8 cellular contexts compared by ENCODE assay signal in the genomic region with DNA sequence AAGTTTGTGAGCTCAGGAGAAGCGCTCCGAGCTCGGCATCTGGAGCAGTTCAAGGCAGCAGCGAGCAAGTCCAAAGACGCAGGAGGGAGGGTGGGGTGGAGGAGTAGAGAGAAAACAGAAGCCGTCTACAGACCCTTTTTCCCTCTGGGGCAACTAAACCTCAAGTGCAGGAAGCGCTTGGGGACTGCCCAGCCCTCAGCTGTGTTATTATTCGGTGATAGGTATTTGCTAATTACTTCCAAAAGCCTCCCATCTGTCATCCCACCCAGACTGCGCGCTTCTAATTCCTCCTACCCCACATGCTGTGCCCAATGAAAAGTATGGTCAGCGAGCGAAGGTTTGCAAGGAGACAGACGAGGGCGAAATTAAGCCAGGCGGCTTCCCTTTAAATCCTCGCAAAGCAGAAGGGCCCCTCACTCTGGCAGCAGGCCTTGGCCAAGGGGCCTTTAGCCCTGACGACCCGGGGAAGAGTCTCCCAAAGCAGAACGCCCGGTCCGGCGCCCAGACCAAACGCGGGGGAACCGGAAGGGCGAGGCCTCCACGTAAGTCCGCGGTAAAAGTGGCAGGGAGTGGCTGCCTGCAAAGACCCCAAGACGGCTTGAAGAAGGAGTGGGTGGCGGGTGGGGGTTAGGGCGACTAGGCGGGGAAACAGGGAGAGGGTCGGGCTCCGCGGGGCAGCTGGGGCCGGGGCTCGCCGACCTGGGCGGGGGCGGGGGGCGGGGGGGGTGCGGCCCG. TPM values are rescaled to one million over a fixed set of nuclear protein-coding genes. Genes with fewer than 3 reads are reported as not detected.
DNase-seq lines count a peak whose midpoint lies in the region; ATAC-seq and TF ChIP-seq lines count a peak whose summit lies in the region.

No MANE protein-coding gene starts in this region.

- ATAC-seq in GM21529 (IDR thresholded peaks at IDR 0.05; ENCODE audit: unreplicated experiment) (no peak), HG02759 (IDR thresholded peaks at IDR 0.05; ENCODE audit: unreplicated experiment) (no peak)

- TF ChIP-seq CTCF in fibroblast of lung (conservative IDR thresholded peaks at IDR 0.05 in 1 of 2, IDR thresholded peaks at IDR 0.05 in 1 of 2; ENCODE audit: low read depth in 1 of 2, low read length in 2 of 2) (no peak), osteoblast (IDR thresholded peaks at IDR 0.05; ENCODE audit: extremely low read depth, low read depth, low read length) (no peak), GM10248 (IDR thresholded peaks at IDR 0.05; ENCODE audit: control extremely low read depth, extremely low read depth, low read depth, missing control alignments) (no peak)

- H3K27ac ChIP-seq in GM23248 = no peak overlapping the region
- H3K27ac ChIP-seq in SJCRH30 = peak overlapping the region; percentile 90
- peak overlapping the region; percentile 78 for H3K27ac ChIP-seq in fibroblast of lung (ENCODE audit: insufficient read depth, low read length)
- H3K27ac ChIP-seq in osteoblast (ENCODE audit: low read depth, low read length) = no peak overlapping the region

- H3K9me3 ChIP-seq in GM23248 (ENCODE audit: low read depth) (no peaks in the 10 kb centered on the region), SJCRH30 (replicated peaks) (no peaks in the 10 kb centered on the region), fibroblast of lung (ENCODE audit: control insufficient read depth, insufficient read depth, low read depth, low read length) (no peaks in the 10 kb centered on the region), osteoblast (ENCODE audit: low read depth, low read length) (no peaks in the 10 kb centered on the region)

- CTCF ChIA-PET in GM10248 (lab: Yijun Ruan, JAX) = interaction anchor here (1.0 to 2.0 kb wide), 3 partner anchors 25 to 80 kb away, joined by 3 to 10 read pairs (median 3); no protein-coding TSS in a partner anchor

- DNase-seq in GM23248 (no peak), SJCRH30 (peak; percentile 80 to 85), fibroblast of lung (ENCODE audit: low read depth in 2 of 2) (peak in 1 of 2 donors; percentile 50), osteoblast (ENCODE audit: insufficient read length, low spot score, missing footprints) (no peak), GM10248 (ENCODE audit: extremely low spot score) (no peak), NCI-H774 (lab: John Stamatoyannopoulos, UW) (no peak)

- H3F3A ChIP-seq in GM23248 (ENCODE audit: insufficient read depth) = no peaks in the 10 kb centered on the region; the same call in 1 of the 2 replicates

- no peaks in the 10 kb centered on the region for H3K36me3 ChIP-seq in GM23248 (ENCODE audit: low read depth)
- no peaks in the 10 kb centered on the region for H3K36me3 ChIP-seq in SJCRH30
- H3K36me3 ChIP-seq in fibroblast of lung (ENCODE audit: control insufficient read depth, insufficient read depth, low read length) = no peaks in the 10 kb centered on the region
- H3K36me3 ChIP-seq in osteoblast (ENCODE audit: insufficient read depth, low read length) = no peaks in the 10 kb centered on the region

- H4K20me1 ChIP-seq in GM23248 (ENCODE audit: insufficient read depth) (no peaks in the 10 kb centered on the region), fibroblast of lung (ENCODE audit: control insufficient read depth, extremely low read depth, insufficient read depth, low read length) (no peaks in the 10 kb centered on the region), osteoblast (ENCODE audit: insufficient read depth, low read length) (no peaks in the 10 kb centered on the region)

- POLR2A ChIA-PET in GM10248 (lab: Yijun Ruan, JAX) = no interaction called here

- H2AFZ ChIP-seq in GM23248 (peak overlapping the region; percentile 89), fibroblast of lung (ENCODE audit: low read length) (peak overlapping the region; percentile 24), osteoblast (ENCODE audit: low read length) (peak overlapping the region; percentile 86)

- H3K4me2 ChIP-seq in GM23248 (ENCODE audit: unreplicated experiment) = peak overlapping the region; percentile 58
- H3K4me2 ChIP-seq in fibroblast of lung (ENCODE audit: extremely low read depth, insufficient read depth, low read length) = peak overlapping the region; percentile 89
- peak overlapping the region; percentile 67 for H3K4me2 ChIP-seq in osteoblast (ENCODE audit: insufficient read depth, low read length)

- H3K9ac ChIP-seq in GM23248 (peak overlapping the region; percentile 74), fibroblast of lung (ENCODE audit: insufficient read depth, low read length) (peak overlapping the region; percentile 58)

- 6 to 9% methylated on average over 30 to 43 of the region's 44 CpGs for WGBS in GM23248 (ENCODE audit: low coverage in 1 of 2, low lambda C conversion rate in 2 of 2, missing lambda C conversion rate in 2 of 2), 2 experiments

- in situ Hi-C loops in GM23248 (cut with MboI) = loop anchor here (5.0 kb wide), 1 partner anchor 78 kb away; no protein-coding TSS in a partner anchor

- H3K27me3 ChIP-seq in GM23248 (replicated peaks; ENCODE audit: insufficient read depth) = no peaks in the 10 kb centered on the region
- H3K27me3 ChIP-seq in SJCRH30 = no peaks in the 10 kb centered on the region
- no peaks in the 10 kb centered on the region for H3K27me3 ChIP-seq in fibroblast of lung (ENCODE audit: control insufficient read depth, insufficient read depth, low read length)
- peaks cover 21% of the 10 kb centered on the region for H3K27me3 ChIP-seq in osteoblast (ENCODE audit: insufficient read depth, low read length)

- H3K4me3 ChIP-seq in GM23248 = peak overlapping the region; percentile 65
- H3K4me3 ChIP-seq in SJCRH30 = peak overlapping the region; percentile 94
- peak overlapping the region; percentile 41 to 65 (median 43) for H3K4me3 ChIP-seq in fibroblast of lung (replicated peaks in 1 of 4; ENCODE audit: control extremely low read depth in 1 of 4, insufficient read depth in 1 of 4, low read depth in 3 of 4, low read length in 4 of 4)
- peak overlapping the region; percentile 68 for H3K4me3 ChIP-seq in osteoblast (ENCODE audit: insufficient read depth, low read length)

- H3K4me1 ChIP-seq in GM23248 (ENCODE audit: insufficient read depth) (peaks cover 4% of the 10 kb centered on the region; the same call in 1 of the 2 replicates), SJCRH30 (peaks cover 31% of the 10 kb centered on the region), fibroblast of lung (ENCODE audit: control insufficient read depth, extremely low read depth, insufficient read depth, low read length) (peaks cover 5% of the 10 kb centered on the region), osteoblast (ENCODE audit: insufficient read depth, low read length) (peaks cover 3% of the 10 kb centered on the region)

- no peaks in the 10 kb centered on the region for H3K9me2 ChIP-seq in GM23248 (ENCODE audit: insufficient read depth)

- H3K79me2 ChIP-seq in GM23248 (ENCODE audit: insufficient read depth) (no peaks in the 10 kb centered on the region), fibroblast of lung (ENCODE audit: control insufficient read depth, insufficient read depth, low read length) (peaks cover 40% of the 10 kb centered on the region), osteoblast (ENCODE audit: insufficient read depth, low read length) (no peaks in the 10 kb centered on the region)

RNA-seq across cellular contexts. Expression of a gene that starts 0.5 kb away (rescaled TPM):
- 24.7 and 28.6 TPM in 2 replicates for total RNA-seq in GM23248 (2014; rRNA removed; shearing (Covaris generic))
- 45.1 and 46.9 TPM in 2 replicates for polyA plus RNA-seq in GM23248 (2016; fragmentation: Nextera tagmentation; extraction: Ambion mirVana)
- total RNA-seq in SJCRH30 (2014; rRNA removed; shearing (Covaris generic)) = 220 and 239 TPM in 2 replicates
- 266 and 856 TPM in 2 replicates for total RNA-seq in fibroblast of lung
- polyA plus RNA-seq in fibroblast of lung = 520 and 1,081 TPM in 2 replicates
- polyA plus RNA-seq in fibroblast of lung (2012) = 290 and 636 TPM in 2 replicates
- 150 and 262 TPM in 2 replicates for polyA minus RNA-seq in fibroblast of lung (ENCODE audit: low replicate concordance)
- 19.4 and 34.4 TPM in 2 replicates for total RNA-seq in osteoblast

Comparison
In these comparisons a context has a peak if more than half of its experiments do, and no peak if none do; other contexts are left out.
1. DNase-seq: peak in SJCRH30 (2 of 2); none in GM23248 (single experiment), osteoblast (single experiment), GM10248 (single experiment) and NCI-H774 (single experiment).
2. H2AFZ ChIP-seq: peak in every context shown above with its lines; median percentile 89 in GM23248; 86 in osteoblast; 24 in fibroblast of lung.
3. H3K27ac ChIP-seq: peak in SJCRH30 (single experiment) and fibroblast of lung (single experiment); none in GM23248 (single experiment) and osteoblast (single experiment).
4. H3K4me3 ChIP-seq: peak in every context shown above with its lines; median percentile 94 in SJCRH30; 68 in osteoblast; 65 in GM23248; 43 in fibroblast of lung.
5. Peak in every context shown above with its lines, with median percentiles within 50 percentile points of each other: H3K4me2 ChIP-seq.